21 cellular contexts compared by ENCODE assay signal in genomic region chr17:18173740-18174139, GRCh38.
"Had no signal": no experiment of that assay in that cellular context is flagged by ENCODE, and none has a peak within 500 bp of the region (broad histone marks: within the 10 kb centered on the region; RNA-seq: fewer than 3 reads in every experiment).

No MANE protein-coding gene starts in this region.

- H3K27ac ChIP-seq: dorsolateral prefrontal cortex, gastrocnemius medialis, prostate gland, right atrium auricular region, sigmoid colon, stomach, testis, tibial artery had no signal

- H3K9me3 Mint-ChIP-seq: memory B cell; natural killer cell treated with Interleukin-12 subunit alpha and Interleukin-12 subunit beta and Interleukin-15 and Interleukin-18, amount 100 ng/mL, for 72 hours; neural crest cell; stimulated activated effector memory CD8-positive, alpha-beta T cell treated with anti-CD3 and anti-CD28 coated beads, Interleukin-12 subunit alpha, Interleukin-12 subunit beta, amount 100 ng/mL, for 72 hours; type B pancreatic cell had no signal

- H3K36me3 ChIP-seq: gastrocnemius medialis, prostate gland, right atrium auricular region, sigmoid colon, stomach, tibial artery had no signal

- H3K36me3 Mint-ChIP-seq: memory B cell; natural killer cell treated with Interleukin-12 subunit alpha and Interleukin-12 subunit beta and Interleukin-15 and Interleukin-18, amount 100 ng/mL, for 72 hours; type B pancreatic cell had no signal

- H3K4me1 ChIP-seq: prostate gland, right atrium auricular region, sigmoid colon, testis, tibial artery had no signal

- H3K9me3 ChIP-seq: gastrocnemius medialis, prostate gland, right atrium auricular region, sigmoid colon, stomach, testis, tibial artery had no signal

- H3K27me3 ChIP-seq: dorsolateral prefrontal cortex, gastrocnemius medialis, right atrium auricular region, sigmoid colon, stomach, testis, tibial artery had no signal

- H3K27ac Mint-ChIP-seq: memory B cell; natural killer cell treated with Interleukin-12 subunit alpha and Interleukin-12 subunit beta and Interleukin-15 and Interleukin-18, amount 100 ng/mL, for 72 hours; stimulated activated effector memory CD8-positive, alpha-beta T cell treated with anti-CD3 and anti-CD28 coated beads, Interleukin-12 subunit alpha, Interleukin-12 subunit beta, amount 100 ng/mL, for 72 hours; type B pancreatic cell had no signal

- H3K4me1 Mint-ChIP-seq: stimulated activated effector memory CD8-positive, alpha-beta T cell treated with anti-CD3 and anti-CD28 coated beads, Interleukin-12 subunit alpha, Interleukin-12 subunit beta, amount 100 ng/mL, for 72 hours had no signal

- H3K27me3 Mint-ChIP-seq: memory B cell; natural killer cell treated with Interleukin-12 subunit alpha and Interleukin-12 subunit beta and Interleukin-15 and Interleukin-18, amount 100 ng/mL, for 72 hours; type B pancreatic cell had no signal

- H3K4me3 Mint-ChIP-seq: memory B cell; natural killer cell treated with Interleukin-12 subunit alpha and Interleukin-12 subunit beta and Interleukin-15 and Interleukin-18, amount 100 ng/mL, for 72 hours; neural crest cell; stimulated activated effector memory CD8-positive, alpha-beta T cell treated with anti-CD3 and anti-CD28 coated beads, Interleukin-12 subunit alpha, Interleukin-12 subunit beta, amount 100 ng/mL, for 72 hours; type B pancreatic cell had no signal

- ATAC-seq: gastrocnemius medialis; left cardiac atrium; stimulated activated effector memory CD8-positive, alpha-beta T cell treated with anti-CD3 and anti-CD28 coated beads, Interleukin-12 subunit alpha, Interleukin-12 subunit beta, amount 100 ng/mL, for 72 hours had no signal

- DNase-seq: cerebellar nuclear complex; dorsolateral prefrontal cortex; effector CD4-positive, alpha-beta T cell; gastrocnemius medialis; head of caudate nucleus; left cardiac atrium; sigmoid colon; stimulated activated CD4-positive, alpha-beta T cell treated with anti-CD3 and anti-CD28 coated beads, Interleukin-2, amount 100 ng/mL, for 24 hours; stimulated activated CD4-positive, alpha-beta T cell treated with anti-CD3 and anti-CD28 coated beads, Interleukin-4, amount 100 ng/mL, for 24 hours; stimulated activated naive CD4-positive, alpha-beta T cell treated with Interleukin-2 at 50 U/mL for 16 hours; stomach; testis; tibial artery had no signal

- H3K4me3 ChIP-seq: dorsolateral prefrontal cortex, gastrocnemius medialis, lung, prostate gland, right atrium auricular region, sigmoid colon, stomach, testis, tibial artery had no signal
